Comparison of ENCODE assay signal across 18 cellular contexts in the genomic region with DNA sequence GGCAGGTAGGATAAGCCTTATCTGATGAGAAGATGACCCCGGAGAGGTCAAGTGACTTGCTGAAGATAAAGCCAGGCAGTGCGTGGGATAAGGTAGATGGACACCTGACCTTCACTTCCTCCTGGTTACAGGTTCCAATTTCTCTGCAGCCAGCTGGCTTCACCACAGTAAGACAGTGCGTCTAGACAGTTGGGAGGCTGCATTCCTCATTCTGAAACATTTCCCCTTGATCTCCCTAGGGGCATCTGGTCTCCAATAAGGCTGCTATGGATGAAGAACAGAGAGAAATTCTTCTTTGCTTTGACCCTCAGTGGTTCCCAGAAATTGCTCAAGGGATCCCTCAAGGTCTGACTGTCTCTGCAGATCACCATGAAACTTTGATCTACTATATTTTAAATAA.
"Had no signal": no experiment of that assay in that cellular context is flagged by ENCODE, and none has a peak within 500 bp of the region (broad histone marks: within the 10 kb centered on the region; RNA-seq: fewer than 3 reads in every experiment).

No MANE protein-coding gene starts in this region.

- H3K4me3 ChIP-seq: dorsolateral prefrontal cortex, heart left ventricle, spleen, testis, tibial nerve, upper lobe of right lung had no signal

- H3K36me3 ChIP-seq: neutrophil, spleen, tibial nerve, upper lobe of right lung had no signal

- DNase-seq: cortex of kidney; dorsolateral prefrontal cortex; effector CD8-positive, alpha-beta T cell; heart left ventricle; kidney glomerular epithelial cell; mammary epithelial cell; naive thymus-derived CD4-positive, alpha-beta T cell; nephron progenitor cell; posterior cingulate gyrus; right cardiac atrium; spleen; stimulated activated CD4-positive, alpha-beta T cell treated with anti-CD3 and anti-CD28 coated beads, Interleukin-15, amount 100 ng/mL, for 24 hours; stimulated activated CD4-positive, alpha-beta T cell treated with anti-CD3 and anti-CD28 coated beads, Interleukin-1b, Interleukin-23, amount 100 ng/mL, for 48 hours; stimulated activated CD4-positive, alpha-beta T cell treated with anti-CD3 and anti-CD28 coated beads, Interleukin-4, amount 100 ng/mL, for 24 hours; testis; upper lobe of right lung had no signal

- H3K9me3 ChIP-seq: heart left ventricle, neutrophil, spleen, testis, tibial nerve, upper lobe of right lung had no signal

- H3K27ac ChIP-seq: heart left ventricle, neutrophil, spleen, testis, tibial nerve, upper lobe of right lung had no signal

- H3K4me1 ChIP-seq: spleen, testis, tibial nerve, upper lobe of right lung had no signal

- H3K27me3 ChIP-seq: dorsolateral prefrontal cortex, heart left ventricle, neutrophil, testis, tibial nerve had no signal
